In the genomic region with DNA sequence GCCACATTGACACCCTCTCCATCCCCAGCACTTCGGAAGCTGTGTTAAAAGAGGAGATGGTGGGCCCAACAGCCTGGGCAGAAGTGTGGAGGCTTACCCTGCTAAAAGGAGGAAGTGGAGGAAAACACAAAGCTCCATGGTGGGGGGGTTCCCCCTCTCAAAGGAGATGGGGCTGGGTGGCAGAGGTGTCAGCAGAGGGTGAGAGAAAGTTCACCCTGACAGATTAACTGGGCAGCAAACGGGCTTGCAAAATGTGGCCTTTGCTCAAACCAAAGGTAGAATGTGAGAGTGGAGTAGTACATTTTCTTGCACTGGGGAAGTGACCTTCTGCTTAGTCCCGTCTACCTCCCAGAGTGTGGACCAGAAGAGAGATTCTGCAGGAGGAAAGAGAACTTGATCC, we compare ENCODE assay signal across 14 cellular contexts. TPM values are rescaled to one million over a fixed set of nuclear protein-coding genes. Genes with fewer than 3 reads are reported as not detected.
DNase-seq lines count a peak whose midpoint lies in the region; ATAC-seq and TF ChIP-seq lines count a peak whose summit lies in the region.
"Had no signal": no experiment of that assay in that cellular context is flagged by ENCODE, and none has a peak within 500 bp of the region (broad histone marks: within the 10 kb centered on the region; RNA-seq: fewer than 3 reads in every experiment).

No MANE protein-coding gene starts in this region.

- intact Hi-C loops in activated B cell treated with CpG ODN at 0.5 μM for 24 hours (cut with micrococcal nuclease): loop anchor here (1.0 to 2.0 kb wide), 4 partner anchors 10 to 43 kb away; no protein-coding TSS in a partner anchor

- peaks cover 14% of the 10 kb centered on the region for H3K27me3 Mint-ChIP-seq in activated naive CD8-positive, alpha-beta T cell treated with anti-CD3 and anti-CD28 coated beads, Interleukin-2, amount 10 ng/mL, durations not matched to agents 7 days and 5 days
- no peaks in the 10 kb centered on the region for H3K27me3 Mint-ChIP-seq in activated naive CD8-positive, alpha-beta T cell treated with anti-CD3 and anti-CD28 coated beads for 36 hours
- H3K27me3 Mint-ChIP-seq in activated B cell treated with CpG ODN at 0.5 μM for 24 hours: no peaks in the 10 kb centered on the region

- no peaks in the 10 kb centered on the region for H3K9me3 Mint-ChIP-seq in activated naive CD8-positive, alpha-beta T cell treated with anti-CD3 and anti-CD28 coated beads, Interleukin-2, amount 10 ng/mL, durations not matched to agents 7 days and 5 days
- H3K9me3 Mint-ChIP-seq in activated naive CD8-positive, alpha-beta T cell treated with anti-CD3 and anti-CD28 coated beads for 36 hours: no peaks in the 10 kb centered on the region
- H3K9me3 Mint-ChIP-seq in activated B cell treated with CpG ODN at 0.5 μM for 24 hours: no peaks in the 10 kb centered on the region
- H3K9me3 Mint-ChIP-seq: GM23338 had no signal

- H3K4me1 Mint-ChIP-seq in activated naive CD8-positive, alpha-beta T cell treated with anti-CD3 and anti-CD28 coated beads, Interleukin-2, amount 10 ng/mL, durations not matched to agents 7 days and 5 days: peaks cover 15% of the 10 kb centered on the region
- peaks cover 9% of the 10 kb centered on the region for H3K4me1 Mint-ChIP-seq in activated naive CD8-positive, alpha-beta T cell treated with anti-CD3 and anti-CD28 coated beads for 36 hours
- peaks cover 82% of the 10 kb centered on the region for H3K4me1 Mint-ChIP-seq in activated B cell treated with CpG ODN at 0.5 μM for 24 hours

- DNase-seq in activated naive CD8-positive, alpha-beta T cell treated with anti-CD3 and anti-CD28 coated beads, Interleukin-2, amount 10 ng/mL, durations not matched to agents 7 days and 5 days: peak; percentile 36
- DNase-seq in activated naive CD8-positive, alpha-beta T cell treated with anti-CD3 and anti-CD28 coated beads for 36 hours: no peak
- peak; percentile 24 for DNase-seq in activated B cell treated with CpG ODN at 0.5 μM for 24 hours
- DNase-seq in G401 (ENCODE audit: low spot score): no peak
- no peak for DNase-seq in pons (ENCODE audit: low spot score)
- DNase-seq in GM20000 (ENCODE audit: low spot score): no peak
- DNase-seq: activated CD4-positive, alpha-beta T cell treated with anti-CD3 and anti-CD28 coated beads, Interleukin-2, amount 50 U/mL, for 4 hours; GF-D8; NCI-H1694 treated with DMSO at 0.1 percent for 48 hours; stimulated activated CD4-positive, alpha-beta T cell treated with anti-CD3 and anti-CD28 coated beads, Interleukin-12 subunit alpha, Interleukin-12 subunit beta, amount 100 ng/mL, for 4 hours had no signal

- no peak overlapping the region for H3K4me3 Mint-ChIP-seq in activated naive CD8-positive, alpha-beta T cell treated with anti-CD3 and anti-CD28 coated beads, Interleukin-2, amount 10 ng/mL, durations not matched to agents 7 days and 5 days
- no peak overlapping the region for H3K4me3 Mint-ChIP-seq in activated naive CD8-positive, alpha-beta T cell treated with anti-CD3 and anti-CD28 coated beads for 36 hours
- peak overlapping the region; percentile 73 for H3K4me3 Mint-ChIP-seq in activated B cell treated with CpG ODN at 0.5 μM for 24 hours
- H3K4me3 Mint-ChIP-seq: GM23338 had no signal

- in situ Hi-C loops in G401 (cut with HindIII; ENCODE audit: low sequenced_read_pairs): no loop called here

- POLR2A ChIA-PET in activated naive CD8-positive, alpha-beta T cell treated with anti-CD3 and anti-CD28 coated beads, Interleukin-2, amount 10 ng/mL, durations not matched to agents 7 days and 5 days (lab: Charles Lee): interaction anchor here (0.6 kb wide), 1 partner anchor 10 kb away, joined by 3 read pairs; no protein-coding TSS in a partner anchor
- POLR2A ChIA-PET in activated B cell treated with CpG ODN at 0.5 μM for 24 hours (lab: Charles Lee): interaction anchor here (0.6 to 1.1 kb wide), 5 partner anchors 17 to 85 kb away, joined by 3 to 10 read pairs (median 3); no protein-coding TSS in a partner anchor

- peaks cover 5% of the 10 kb centered on the region for H3K36me3 Mint-ChIP-seq in activated naive CD8-positive, alpha-beta T cell treated with anti-CD3 and anti-CD28 coated beads, Interleukin-2, amount 10 ng/mL, durations not matched to agents 7 days and 5 days
- H3K36me3 Mint-ChIP-seq in activated naive CD8-positive, alpha-beta T cell treated with anti-CD3 and anti-CD28 coated beads for 36 hours: no peaks in the 10 kb centered on the region
- H3K36me3 Mint-ChIP-seq in activated B cell treated with CpG ODN at 0.5 μM for 24 hours (ENCODE audit: low read depth): peaks cover 5% of the 10 kb centered on the region

- TF ChIP-seq CTCF in activated B cell treated with CpG ODN at 0.5 μM for 24 hours (IDR thresholded peaks at IDR 0.05): no peak
- no peak for TF ChIP-seq CTCF in GM20000 (IDR thresholded peaks at IDR 0.05; ENCODE audit: extremely low read depth, missing control alignments)

- CTCF ChIA-PET in activated B cell treated with CpG ODN at 0.5 μM for 24 hours (lab: Charles Lee): interaction anchor here (0.7 kb wide), 1 partner anchor 81 kb away, joined by 3 read pairs; no protein-coding TSS in a partner anchor

- peak overlapping the region; percentile 36 for H3K27ac Mint-ChIP-seq in activated naive CD8-positive, alpha-beta T cell treated with anti-CD3 and anti-CD28 coated beads, Interleukin-2, amount 10 ng/mL, durations not matched to agents 7 days and 5 days
- no peak overlapping the region for H3K27ac Mint-ChIP-seq in activated naive CD8-positive, alpha-beta T cell treated with anti-CD3 and anti-CD28 coated beads for 36 hours
- H3K27ac Mint-ChIP-seq in activated B cell treated with CpG ODN at 0.5 μM for 24 hours: peak overlapping the region; percentile 71
- H3K27ac Mint-ChIP-seq: GM23338 had no signal

- peak; percentile 83 for ATAC-seq in activated naive CD8-positive, alpha-beta T cell treated with anti-CD3 and anti-CD28 coated beads, Interleukin-2, amount 10 ng/mL, durations not matched to agents 7 days and 5 days (ENCODE audit: low read depth)
- ATAC-seq in HG02938 (IDR thresholded peaks at IDR 0.05; ENCODE audit: unreplicated experiment) (peak; percentile 59), activated B cell treated with CpG ODN at 0.5 μM for 24 hours (ENCODE audit: low read depth) (peak; percentile 97), HG03280 (IDR thresholded peaks at IDR 0.05; ENCODE audit: unreplicated experiment) (no peak)
- ATAC-seq: GM23338, Panc1 had no signal

RNA-seq across cellular contexts. Expression of a gene that starts 44.7 kb away (rescaled TPM):
- 10 to 100 TPM; 73.9 to 79.1 TPM for total RNA-seq in activated naive CD8-positive, alpha-beta T cell treated with anti-CD3 and anti-CD28 coated beads, Interleukin-2, amount 10 ng/mL, durations not matched to agents 7 days and 5 days
- 10 to 100 TPM; 51.0 to 61.0 TPM for total RNA-seq in activated naive CD8-positive, alpha-beta T cell treated with anti-CD3 and anti-CD28 coated beads for 36 hours
- total RNA-seq in activated B cell treated with CpG ODN at 0.5 μM for 24 hours: 185 and 186 TPM in 2 replicates
- total RNA-seq in G401 (2014; rRNA removed; shearing (Covaris generic)): 3.6 and 16.9 TPM in 2 replicates

Comparison
In these comparisons a context has a peak if more than half of its experiments do, and no peak if none do; other contexts are left out.
1. DNase-seq: peak in activated naive CD8-positive, alpha-beta T cell treated with anti-CD3 and anti-CD28 coated beads, Interleukin-2, amount 10 ng/mL, durations not matched to agents 7 days and 5 days (single experiment) and activated B cell treated with CpG ODN at 0.5 μM for 24 hours (single experiment); none in activated naive CD8-positive, alpha-beta T cell treated with anti-CD3 and anti-CD28 coated beads for 36 hours (single experiment), G401 (single experiment), pons (single experiment) and GM20000 (single experiment).